Comparison of ENCODE assay signal across 15 cellular contexts in genomic region chr1:59831529-59831928, GRCh38. TPM values are rescaled to one million over a fixed set of nuclear protein-coding genes. Genes with fewer than 3 reads are reported as not detected.
DNase-seq lines count a peak whose midpoint lies in the region; TF ChIP-seq lines count a peak whose summit lies in the region.
"Had no signal": no experiment of that assay in that cellular context is flagged by ENCODE, and none has a peak within 500 bp of the region (broad histone marks: within the 10 kb centered on the region; RNA-seq: fewer than 3 reads in every experiment).

No MANE protein-coding gene starts in this region.

- H3K9me2 ChIP-seq in Loucy (replicated peaks; ENCODE audit: low read depth, low read length) (no peaks in the 10 kb centered on the region), Karpas-422 (replicated peaks; ENCODE audit: insufficient read depth, low read length) (no peaks in the 10 kb centered on the region)

- H3K27ac ChIP-seq in thyroid gland (peak overlapping the region in 2 of 3 donors; percentile 54 to 62), Karpas-422 (ENCODE audit: low read length) (no peak overlapping the region)

- intact Hi-C loops in thyroid gland (cut with DNase I): no loop called here

- TF ChIP-seq CTCF in Loucy (conservative IDR thresholded peaks at IDR 0.05; ENCODE audit: low read length) (no peak), fibroblast of villous mesenchyme (IDR thresholded peaks at IDR 0.05; ENCODE audit: insufficient read depth, low read depth, low read length) (no peak), thyroid gland (IDR thresholded peaks at IDR 0.05) (no peak), GM13976 (IDR thresholded peaks at IDR 0.05; ENCODE audit: borderline replicate concordance, control extremely low read depth, extremely low read depth, insufficient read depth, missing control alignments) (no peak)

- H2AFZ ChIP-seq in Loucy (ENCODE audit: low read length) (0 out of 2 replicates have a peak overlapping the region, but pooled peaks have one; percentile 35), Karpas-422 (ENCODE audit: low read length) (no peak overlapping the region)

- no peaks in the 10 kb centered on the region for H3K79me2 ChIP-seq in Loucy (ENCODE audit: insufficient read depth, low read length)
- no peaks in the 10 kb centered on the region for H3K79me2 ChIP-seq in Karpas-422 (ENCODE audit: low read length)

- WGBS in thyroid gland, 2 donors: 43 to 52% methylated on average over 2 of the region's 2 CpGs

- H3K27me3 ChIP-seq in Loucy (ENCODE audit: insufficient read depth, low read length, poor library complexity, severe bottlenecking) (no peaks in the 10 kb centered on the region), thyroid gland (no peaks in the 10 kb centered on the region), Karpas-422 (ENCODE audit: low read length) (no peaks in the 10 kb centered on the region)
- H3K27me3 ChIP-seq: BE2C had no signal

- no peak overlapping the region for H3K4me3 ChIP-seq in Loucy (ENCODE audit: low read length, poor library complexity, severe bottlenecking)
- no peak overlapping the region for H3K4me3 ChIP-seq in fibroblast of villous mesenchyme (ENCODE audit: low read depth, low read length)
- H3K4me3 ChIP-seq in thyroid gland (replicated peaks in 1 of 3): no peak overlapping the region
- no peak overlapping the region for H3K4me3 ChIP-seq in Karpas-422 (ENCODE audit: low read length)

- no peak overlapping the region for H3K9ac ChIP-seq in Loucy (ENCODE audit: low read depth, low read length, poor library complexity, severe bottlenecking)
- H3K9ac ChIP-seq in Karpas-422 (ENCODE audit: low read length): no peak overlapping the region

- TF ChIP-seq POLR2A in thyroid gland (IDR thresholded peaks at IDR 0.05): no peak

- in situ Hi-C loops in GM13976 (cut with MboI; ENCODE audit: low sequenced_read_pairs, unreplicated experiment): no loop called here

- H3K4me1 ChIP-seq in Loucy (ENCODE audit: insufficient read depth, low read length, poor library complexity, severe bottlenecking) (no peaks in the 10 kb centered on the region), thyroid gland (peaks cover 15 to 19% of the 10 kb centered on the region in 2 donors), Karpas-422 (ENCODE audit: low read length) (no peaks in the 10 kb centered on the region)
- H3K4me1 ChIP-seq: BE2C had no signal

- no peaks in the 10 kb centered on the region for H3F3A ChIP-seq in Loucy (ENCODE audit: low read depth)

- no peaks in the 10 kb centered on the region for H3K9me3 ChIP-seq in Loucy (ENCODE audit: insufficient read depth, low read depth, low read length)
- H3K9me3 ChIP-seq in thyroid gland: no peaks in the 10 kb centered on the region
- H3K9me3 ChIP-seq in Karpas-422 (ENCODE audit: low read length): no peaks in the 10 kb centered on the region
- H3K9me3 ChIP-seq: BE2C had no signal

- H4K20me1 ChIP-seq in Loucy (ENCODE audit: insufficient read depth, low read length, poor library complexity, severe bottlenecking) (no peaks in the 10 kb centered on the region), Karpas-422 (ENCODE audit: insufficient read depth, low read depth, low read length) (no peaks in the 10 kb centered on the region)

- DNase-seq in Daoy (ENCODE audit: low read depth) (peak; percentile 15), fibroblast of villous mesenchyme (ENCODE audit: low read depth) (peak; percentile 65), thyroid gland (no peak), NCI-H446 treated with DMSO at 0.1 percent for 48 hours (lab: John Stamatoyannopoulos, UW) (no peak), Karpas-422 (no peak), GM13976 (ENCODE audit: low spot score) (no peak)
- DNase-seq: BE2C; CD8-positive, alpha-beta T cell; H7; MV-4-11; NCI-H1436; NCI-H2029 treated with DMSO at 0.1 percent for 48 hours; NCI-H524 treated with DMSO at 0.1 percent for 48 hours; NK-92 treated with Interleukin-12 subunit alpha and Interleukin-12 subunit beta, amount 100 ng/mL, for 24 hours had no signal

- no peaks in the 10 kb centered on the region for H3K36me3 ChIP-seq in Loucy (ENCODE audit: insufficient read depth, low read length)
- H3K36me3 ChIP-seq in thyroid gland: no peaks in the 10 kb centered on the region
- H3K36me3 ChIP-seq in Karpas-422 (ENCODE audit: insufficient read depth, low read length): no peaks in the 10 kb centered on the region
- H3K36me3 ChIP-seq: BE2C had no signal

- no peak overlapping the region for H3K4me2 ChIP-seq in Loucy (ENCODE audit: low read depth, low read length, poor library complexity, severe bottlenecking)
- H3K4me2 ChIP-seq in Karpas-422 (ENCODE audit: low read depth, low read length, poor library complexity, severe bottlenecking): no peak overlapping the region

RNA-seq across cellular contexts. Expression of gene HOOK1, which starts 16.8 kb away (rescaled TPM):
- total RNA-seq in Daoy (2014; rRNA removed; shearing (Covaris generic)): 1.1 and 2.7 TPM in 2 replicates
- total RNA-seq in fibroblast of villous mesenchyme: not detected in 2 replicates
- 10 to 100 TPM; 13.2 to 38.3 (median 31.3) TPM for total RNA-seq in thyroid gland
- total RNA-seq in Karpas-422 (2014; rRNA removed; shearing (Covaris generic); ENCODE audit: low replicate concordance): not detected in 2 replicates

Comparison
In these comparisons a context has a peak if more than half of its experiments do, and no peak if none do; other contexts are left out.
1. DNase-seq: peak in Daoy (single experiment) and fibroblast of villous mesenchyme (single experiment); none in thyroid gland (0 of 2), NCI-H446 treated with DMSO at 0.1 percent for 48 hours (single experiment), Karpas-422 (single experiment) and GM13976 (single experiment).